8 cellular contexts compared by ENCODE assay signal in the genomic region with DNA sequence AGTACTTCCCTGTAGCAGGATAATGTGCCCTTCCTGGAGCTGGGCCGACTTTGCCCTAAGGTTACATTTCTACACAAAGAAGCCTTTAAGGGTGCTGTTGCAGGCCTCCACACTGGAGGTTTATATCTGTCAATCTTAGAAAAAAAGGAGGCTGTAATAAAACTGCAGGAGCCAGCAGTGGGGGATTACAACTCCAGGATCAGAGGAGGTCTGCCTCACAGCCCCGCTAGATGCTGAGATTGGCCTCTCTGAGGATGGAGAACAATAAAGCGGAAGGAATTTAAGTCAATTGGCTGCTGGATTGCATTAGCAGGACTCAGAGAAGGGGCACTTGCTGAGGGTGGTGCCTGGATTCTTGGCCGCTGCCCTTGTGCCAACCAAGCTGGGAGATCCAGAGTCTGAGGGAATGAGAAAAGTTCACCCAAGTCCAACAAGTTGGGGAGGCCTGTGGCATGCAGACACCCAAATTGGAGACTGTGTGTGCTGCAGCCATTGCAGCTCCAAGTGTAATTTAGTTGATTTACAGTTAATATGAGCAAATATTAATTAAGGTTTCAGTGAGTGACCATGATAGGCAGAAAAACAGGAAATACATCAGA.
A peak's percentile ranks its signal among the peaks of the same experiment; 100 is the strongest.
DNase-seq lines count a peak whose midpoint lies in the region; ATAC-seq and TF ChIP-seq lines count a peak whose summit lies in the region.

No MANE protein-coding gene starts in this region.

- 77% methylated on average over 4 of the region's 4 CpGs for WGBS in right cardiac atrium

- TF ChIP-seq CTCF in neural crest cell (conservative IDR thresholded peaks at IDR 0.05), result no peak

- intact Hi-C loops in right cardiac atrium (cut with DNase I), result loop anchor here (2.0 to 10.0 kb wide), 8 partner anchors 59 to 425 kb away; partner anchors contain the start of genes ATG10 (in 2 of the 4) and SSBP2 (in 1 of the 4)
- intact Hi-C loops in Right ventricle myocardium superior (cut with DNase I), result loop anchor here (5.0 kb wide), 1 partner anchor 63 kb away; no protein-coding TSS in a partner anchor

- H3K27me3 Mint-ChIP-seq in neural crest cell (ENCODE audit: low read depth), result no peaks in the 10 kb centered on the region

- ATAC-seq in right cardiac atrium (no peak), Right ventricle myocardium superior (ENCODE audit: poor library complexity) (no peak), HG03457 (IDR thresholded peaks at IDR 0.05; ENCODE audit: unreplicated experiment) (no peak), GM21723 (IDR thresholded peaks at IDR 0.05; ENCODE audit: unreplicated experiment) (no peak), HG02885 (IDR thresholded peaks at IDR 0.05; ENCODE audit: poor library complexity, unreplicated experiment) (no peak)

- H3K4me1 ChIP-seq in right cardiac atrium (ENCODE audit: control insufficient read depth, insufficient read depth, low read length), result peaks cover 15% of the 10 kb centered on the region

- peak overlapping the region; percentile 98 for H3K4me3 Mint-ChIP-seq in neural crest cell

- H3K9me3 ChIP-seq in right cardiac atrium (ENCODE audit: control insufficient read depth, low read length), result no peaks in the 10 kb centered on the region

- no peaks in the 10 kb centered on the region for H3K9me3 Mint-ChIP-seq in neural crest cell

- H3K4me3 ChIP-seq in right cardiac atrium (ENCODE audit: low read length), result no peak overlapping the region

- no peaks in the 10 kb centered on the region for H3K36me3 Mint-ChIP-seq in neural crest cell (ENCODE audit: low read depth)

- peak overlapping the region; percentile 83 for H3K27ac ChIP-seq in right cardiac atrium (ENCODE audit: low read length)
- peak overlapping the region; percentile 96 for H3K27ac ChIP-seq in cingulate gyrus (ENCODE audit: low read depth, low read length)

- H3K27ac Mint-ChIP-seq in neural crest cell (ENCODE audit: unreplicated experiment), result peak overlapping the region; percentile 99

- H3K27me3 ChIP-seq in right cardiac atrium (ENCODE audit: control insufficient read depth, insufficient read depth), result no peaks in the 10 kb centered on the region

- DNase-seq in right cardiac atrium, result peak in 1 of 3 donors; percentile 36
- no peak for DNase-seq in Right ventricle myocardium superior
- no peak for DNase-seq in neural crest cell (ENCODE audit: low read depth, low spot score)
- no peak for DNase-seq in NCI-H69 (lab: John Stamatoyannopoulos, UW)

- peaks cover 79% of the 10 kb centered on the region for H3K4me1 Mint-ChIP-seq in neural crest cell
